16 cellular contexts compared by ENCODE assay signal in the genomic region with DNA sequence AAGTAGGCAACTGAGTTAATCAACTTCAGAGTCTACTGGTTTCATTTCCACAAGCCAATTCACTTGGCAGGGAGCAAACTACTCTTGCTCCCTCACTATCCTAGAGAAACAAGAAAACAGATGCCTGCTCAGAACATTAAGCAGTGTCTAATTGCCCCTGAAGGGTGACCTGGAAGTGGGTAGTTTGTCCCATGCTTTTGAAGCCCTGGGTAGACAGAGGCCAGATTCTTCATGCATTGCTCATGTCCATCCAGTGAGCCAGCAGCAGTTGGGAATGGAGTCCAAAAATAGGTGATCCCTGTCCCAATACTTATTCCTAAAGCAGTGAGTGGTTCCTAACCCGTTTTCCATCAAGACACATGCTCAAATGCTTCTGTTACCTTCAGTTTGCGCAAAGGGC. TPM values are rescaled to one million over a fixed set of nuclear protein-coding genes. Genes with fewer than 3 reads are reported as not detected.
DNase-seq lines count a peak whose midpoint lies in the region; ATAC-seq and TF ChIP-seq lines count a peak whose summit lies in the region.
"Had no signal": no experiment of that assay in that cellular context is flagged by ENCODE, and none has a peak within 500 bp of the region (broad histone marks: within the 10 kb centered on the region; RNA-seq: fewer than 3 reads in every experiment).

No MANE protein-coding gene starts in this region.

- H3K9ac ChIP-seq in smooth muscle cell (ENCODE audit: low read depth): no peak overlapping the region
- H3K9ac ChIP-seq: BLaER1, KMS-11 had no signal

- H3K9me3 ChIP-seq in smooth muscle cell (replicated peaks; ENCODE audit: low read depth): no peaks in the 10 kb centered on the region
- H3K9me3 ChIP-seq: BLaER1 had no signal

- WGBS in smooth muscle cell (ENCODE audit: low lambda C conversion rate): 91% methylated on average over 2 of the region's 2 CpGs

- DNase-seq in ACHN (peak; percentile 38), ELF-1 (ENCODE audit: low read depth, low spot score) (peak; percentile 22), M059J (ENCODE audit: low read depth) (peak; percentile 60), left kidney (ENCODE audit: low read depth, low spot score) (peak; percentile 29), NCI-H69 (lab: John Stamatoyannopoulos, UW) (no peak), smooth muscle cell (lab: John Stamatoyannopoulos, UW; ENCODE audit: unreplicated experiment) (no peak)
- DNase-seq: MM.1S, NCI-H1092 treated with DMSO at 0.1 percent for 48 hours, NCI-H1694, NCI-H510A treated with DMSO at 0.1 percent for 48 hours had no signal

- H3K79me2 ChIP-seq in smooth muscle cell (ENCODE audit: low read depth): no peaks in the 10 kb centered on the region

- ATAC-seq in HG03439 (IDR thresholded peaks at IDR 0.05; ENCODE audit: unreplicated experiment) (no peak), GM18498 (IDR thresholded peaks at IDR 0.05; ENCODE audit: unreplicated experiment) (no peak)
- ATAC-seq: Right ventricle myocardium inferior, SK-N-SH treated with all-trans-retinoic acid at 6 μM for 48 hours had no signal

- no peak overlapping the region for H3K4me3 ChIP-seq in smooth muscle cell
- H3K4me3 ChIP-seq: BLaER1 had no signal

- no peaks in the 10 kb centered on the region for H3K27me3 ChIP-seq in smooth muscle cell (ENCODE audit: low read depth)
- H3K27me3 ChIP-seq: BLaER1 had no signal

- H4K20me1 ChIP-seq in smooth muscle cell (ENCODE audit: low read depth): no peaks in the 10 kb centered on the region
- H4K20me1 ChIP-seq: BLaER1 had no signal

- H2AFZ ChIP-seq in smooth muscle cell (ENCODE audit: low read depth): no peak overlapping the region

- in situ Hi-C loops in ACHN (cut with HindIII; ENCODE audit: low pct_ligation_motif_present, low pct_unique_long_range_greater_than_20kb, low sequenced_read_pairs): no loop called here

- H3F3A ChIP-seq in smooth muscle cell (ENCODE audit: low read depth): no peaks in the 10 kb centered on the region

- TF ChIP-seq CTCF in smooth muscle cell (IDR thresholded peaks at IDR 0.05; ENCODE audit: borderline replicate concordance, insufficient read depth, poor library complexity, severe bottlenecking): no peak

- H3K36me3 ChIP-seq in smooth muscle cell (ENCODE audit: low read depth): no peaks in the 10 kb centered on the region
- H3K36me3 ChIP-seq: BLaER1 had no signal

- H3K4me2 ChIP-seq in smooth muscle cell: no peak overlapping the region
- H3K4me2 ChIP-seq: BLaER1, KMS-11 had no signal

- H3K4me1 ChIP-seq in smooth muscle cell (ENCODE audit: low read depth): no peaks in the 10 kb centered on the region
- H3K4me1 ChIP-seq: BLaER1 had no signal

- H3K27ac ChIP-seq in smooth muscle cell (ENCODE audit: low read depth): no peak overlapping the region
- H3K27ac ChIP-seq: BLaER1, KMS-11 had no signal

RNA-seq across cellular contexts. Expression of gene BICDL1, which starts 48.8 kb away (rescaled TPM):
- 0.44 and 0.89 TPM in 2 replicates for total RNA-seq in M059J (2014; rRNA removed; shearing (Covaris generic))
- 1.7 and 3.9 TPM in 2 replicates for total RNA-seq in smooth muscle cell
- 0.43 and 0.74 TPM in 2 replicates for polyA plus RNA-seq in smooth muscle cell

Comparison
In these comparisons a context has a peak if more than half of its experiments do, and no peak if none do; other contexts are left out.
1. DNase-seq: peak in ACHN (single experiment), ELF-1 (single experiment), M059J (single experiment) and left kidney (single experiment); none in NCI-H69 (single experiment) and smooth muscle cell (single experiment).